In the genomic region with DNA sequence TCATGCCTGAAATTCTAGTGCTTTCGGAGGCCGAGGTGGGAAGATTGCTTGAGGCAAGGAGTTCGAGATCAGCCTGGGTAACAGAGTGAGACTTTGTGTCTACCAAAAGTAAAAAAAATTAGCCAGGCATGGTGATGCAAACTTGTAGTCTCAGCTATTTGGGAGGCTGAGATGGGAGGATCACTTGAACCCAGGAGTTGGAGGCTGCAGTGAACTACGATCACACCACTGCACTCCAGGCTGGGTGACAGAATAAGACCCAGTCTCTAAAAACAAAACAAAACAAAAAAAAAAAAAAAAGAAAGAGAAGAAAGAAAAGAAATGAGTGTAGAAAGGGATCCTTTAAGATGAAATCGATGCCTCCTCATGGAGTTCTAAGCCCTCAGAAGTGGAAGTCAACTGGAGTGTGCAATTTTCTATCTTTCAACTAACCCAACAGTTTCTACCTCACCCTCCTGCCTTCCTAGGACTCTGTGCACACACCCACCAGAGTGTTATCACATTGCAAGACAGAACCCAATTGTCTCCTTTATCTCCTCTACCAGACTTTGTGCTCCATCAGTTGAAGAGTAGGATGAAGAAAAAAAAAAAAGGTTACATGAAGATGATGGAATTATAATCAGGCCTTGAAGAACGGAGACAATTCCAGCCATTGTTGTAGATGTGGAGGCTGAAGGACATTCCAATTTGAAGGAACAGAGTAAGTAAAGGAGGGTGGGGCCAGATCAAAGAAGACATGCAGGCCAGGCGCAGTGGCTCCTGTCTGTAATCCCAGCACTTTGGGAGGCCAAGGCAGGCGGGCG, we compare ENCODE assay signal across 1 cellular context.
TF ChIP-seq lines count a peak whose summit lies in the region.

No MANE protein-coding gene starts in this region.

TF ChIP-seq in GM23338, 12 proteins besides CTCF, POLR2A, EP300 and RAD21 (continued from another document):
- TF ChIP-seq ZNF462 (CRISPR knock-in tag; IDR thresholded peaks at IDR 0.05) = no peak
- TF ChIP-seq, protein P1, sequence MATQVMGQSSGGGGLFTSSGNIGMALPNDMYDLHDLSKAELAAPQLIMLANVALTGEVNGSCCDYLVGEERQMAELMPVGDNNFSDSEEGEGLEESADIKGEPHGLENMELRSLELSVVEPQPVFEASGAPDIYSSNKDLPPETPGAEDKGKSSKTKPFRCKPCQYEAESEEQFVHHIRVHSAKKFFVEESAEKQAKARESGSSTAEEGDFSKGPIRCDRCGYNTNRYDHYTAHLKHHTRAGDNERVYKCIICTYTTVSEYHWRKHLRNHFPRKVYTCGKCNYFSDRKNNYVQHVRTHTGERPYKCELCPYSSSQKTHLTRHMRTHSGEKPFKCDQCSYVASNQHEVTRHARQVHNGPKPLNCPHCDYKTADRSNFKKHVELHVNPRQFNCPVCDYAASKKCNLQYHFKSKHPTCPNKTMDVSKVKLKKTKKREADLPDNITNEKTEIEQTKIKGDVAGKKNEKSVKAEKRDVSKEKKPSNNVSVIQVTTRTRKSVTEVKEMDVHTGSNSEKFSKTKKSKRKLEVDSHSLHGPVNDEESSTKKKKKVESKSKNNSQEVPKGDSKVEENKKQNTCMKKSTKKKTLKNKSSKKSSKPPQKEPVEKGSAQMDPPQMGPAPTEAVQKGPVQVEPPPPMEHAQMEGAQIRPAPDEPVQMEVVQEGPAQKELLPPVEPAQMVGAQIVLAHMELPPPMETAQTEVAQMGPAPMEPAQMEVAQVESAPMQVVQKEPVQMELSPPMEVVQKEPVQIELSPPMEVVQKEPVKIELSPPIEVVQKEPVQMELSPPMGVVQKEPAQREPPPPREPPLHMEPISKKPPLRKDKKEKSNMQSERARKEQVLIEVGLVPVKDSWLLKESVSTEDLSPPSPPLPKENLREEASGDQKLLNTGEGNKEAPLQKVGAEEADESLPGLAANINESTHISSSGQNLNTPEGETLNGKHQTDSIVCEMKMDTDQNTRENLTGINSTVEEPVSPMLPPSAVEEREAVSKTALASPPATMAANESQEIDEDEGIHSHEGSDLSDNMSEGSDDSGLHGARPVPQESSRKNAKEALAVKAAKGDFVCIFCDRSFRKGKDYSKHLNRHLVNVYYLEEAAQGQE (IDR thresholded peaks at IDR 0.05; ENCODE audit: unreplicated experiment) = no peak
- TF ChIP-seq POLR2AphosphoS5 (IDR thresholded peaks at IDR 0.05; ENCODE audit: low read depth) = no peak
- no peak for TF ChIP-seq EZH2 (IDR thresholded peaks at IDR 0.05; ENCODE audit: low read depth, unreplicated experiment)
- TF ChIP-seq ETS1 (IDR thresholded peaks at IDR 0.05) = no peak
